In the genomic region with DNA sequence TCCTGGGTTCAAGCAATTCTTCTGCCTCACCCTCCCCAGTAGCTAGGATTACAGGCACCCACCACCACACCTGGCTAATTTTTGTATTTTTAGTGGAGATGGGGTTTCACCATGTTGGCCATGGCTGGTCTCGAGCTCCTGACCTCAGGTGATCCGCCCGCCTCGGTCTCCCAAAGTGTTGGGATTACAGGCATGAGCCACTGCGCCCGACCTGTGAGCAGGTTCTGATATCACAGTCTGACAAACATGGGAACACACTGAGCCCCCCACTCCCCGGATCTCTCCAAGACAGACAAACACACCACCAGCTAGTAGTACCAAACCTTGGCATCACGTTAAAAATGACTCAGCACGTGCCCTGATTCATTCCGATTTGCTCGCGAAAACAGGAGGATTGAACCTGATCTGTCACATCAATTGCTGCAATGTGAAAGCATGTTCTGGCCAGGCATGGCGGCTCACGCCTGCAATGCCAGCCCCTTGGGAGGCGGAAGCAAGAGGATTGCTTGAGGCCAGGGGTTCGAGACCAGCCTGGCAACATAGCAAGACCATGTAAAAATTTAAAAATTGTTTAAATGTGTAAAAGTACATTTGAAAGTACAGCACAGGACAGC, we compare ENCODE assay signal across 23 cellular contexts.
DNase-seq lines count a peak whose midpoint lies in the region; ATAC-seq, FAIRE-seq and TF ChIP-seq lines count a peak whose summit lies in the region.
"Had no signal": no experiment of that assay in that cellular context is flagged by ENCODE, and none has a peak within 500 bp of the region (broad histone marks: within the 10 kb centered on the region; RNA-seq: fewer than 3 reads in every experiment).

No MANE protein-coding gene starts in this region.

- ATAC-seq in Panc1 = no peak

- intact Hi-C loops in Panc1 (cut with micrococcal nuclease; ENCODE audit: unreplicated experiment) = no loop called here

- peaks cover 10% of the 10 kb centered on the region for H3K36me3 ChIP-seq in Panc1 (ENCODE audit: control insufficient read depth, insufficient read depth, low read length)

- H3K9me3 ChIP-seq in Panc1 (ENCODE audit: control insufficient read depth, insufficient read depth, low read depth, low read length) = no peaks in the 10 kb centered on the region
- H3K9me3 ChIP-seq: Caco-2, esophagus muscularis mucosa, heart right ventricle, SK-N-SH, transverse colon had no signal

- H3K27ac ChIP-seq in Panc1 (ENCODE audit: low read length) = no peak overlapping the region
- H3K27ac ChIP-seq in caudate nucleus (ENCODE audit: low read depth, low read length) = peak overlapping the region; percentile 48
- peak overlapping the region; percentile 49 for H3K27ac ChIP-seq in substantia nigra (ENCODE audit: low read depth, low read length, poor library complexity, severe bottlenecking)
- H3K27ac ChIP-seq: foreskin keratinocyte, heart right ventricle, neural progenitor cell had no signal

- FAIRE-seq in D721Med (lab: Jason Lieb, UNC) = no peak
- FAIRE-seq: G401.6, keratinocyte, TTC549 had no signal

- TSS peak; percentile 14 for BruUV-seq in Panc1 (replicated peaks; lab: Mats Ljungman, UMichigan)

- no peak overlapping the region for H3K4me3 ChIP-seq in Panc1 (ENCODE audit: low read depth in 2 of 2, low read length in 2 of 2)
- H3K4me3 ChIP-seq: esophagus muscularis mucosa, heart right ventricle, neural progenitor cell, smooth muscle cell, transverse colon had no signal

- TF ChIP-seq CTCF in Panc1 (IDR thresholded peaks at IDR 0.05) (no peak), D721Med (IDR thresholded peaks at IDR 0.05; ENCODE audit: insufficient read depth, missing control alignments) (no peak)

- POLR2A ChIA-PET in Panc1 (lab: Charles Lee) = no interaction called here

- no peaks in the 10 kb centered on the region for H3K27me3 ChIP-seq in Panc1 (ENCODE audit: control insufficient read depth, insufficient read depth, low read length)
- H3K27me3 ChIP-seq: esophagus muscularis mucosa, foreskin keratinocyte, heart right ventricle, neural progenitor cell, transverse colon had no signal

- H3K4me1 ChIP-seq in Panc1 (ENCODE audit: control insufficient read depth, insufficient read depth, low read length) = peaks cover 17% of the 10 kb centered on the region
- H3K4me1 ChIP-seq: Caco-2, foreskin keratinocyte, neural progenitor cell had no signal

- DNase-seq in HT1080 (ENCODE audit: low read depth) = peak; percentile 20
- DNase-seq in Panc1 (ENCODE audit: low read depth, low spot score) = no peak
- no peak for DNase-seq in caudate nucleus (lab: John Stamatoyannopoulos, UW)
- no peak for DNase-seq in substantia nigra (lab: John Stamatoyannopoulos, UW)
- DNase-seq in DMS153 (lab: John Stamatoyannopoulos, UW) = no peak
- DNase-seq in D721Med (ENCODE audit: insufficient read length, low spot score) = no peak
- DNase-seq in NCI-H510A (lab: John Stamatoyannopoulos, UW) = no peak
- DNase-seq: activated naive CD4-positive, alpha-beta T cell treated with anti-CD3 and anti-CD28 coated beads, Interleukin-2, amount 50 U/mL, for 16 hours; DMS79; foreskin keratinocyte; heart right ventricle; NCI-H1048; NCI-H2107; NCI-H446 treated with DMSO at 0.1 percent for 48 hours; transverse colon had no signal

- CTCF ChIA-PET in Panc1 (lab: Charles Lee) = interaction anchor here (0.6 to 1.1 kb wide), 2 partner anchors 14 to 338 kb away, joined by 4 to 12 read pairs; no protein-coding TSS in a partner anchor

- in situ Hi-C loops in Panc1 (cut with HindIII; ENCODE audit: low pct_unique_long_range_greater_than_20kb, low sequenced_read_pairs) = no loop called here
